Comparison of ENCODE assay signal across 13 cellular contexts in the genomic region with DNA sequence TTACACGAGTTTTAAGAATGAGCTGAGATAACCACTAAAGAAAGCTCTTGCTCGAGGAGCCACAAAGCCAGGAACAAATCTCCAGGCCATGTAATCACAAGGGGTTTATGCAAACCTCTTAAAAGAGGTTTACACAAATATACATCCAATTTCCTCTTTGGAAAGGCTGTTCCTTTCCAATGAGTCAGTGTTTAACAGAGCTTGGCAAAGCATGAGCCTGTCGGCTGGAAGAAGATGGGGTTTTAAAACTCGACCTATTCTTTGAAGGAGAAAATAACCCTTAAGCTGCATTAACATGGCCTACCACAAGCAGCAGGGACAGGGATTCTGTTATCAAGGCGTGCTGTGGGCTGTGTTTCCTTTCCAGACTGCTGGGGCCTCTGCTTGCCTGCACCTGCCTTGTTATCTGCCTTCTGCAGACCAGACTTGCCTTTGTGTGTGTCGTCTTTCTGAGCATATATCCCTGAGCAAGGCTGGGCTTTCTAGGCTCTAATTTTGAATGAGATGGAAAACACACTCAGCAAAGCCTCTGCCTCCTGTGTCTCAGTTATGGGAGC. TPM values are rescaled to one million over a fixed set of nuclear protein-coding genes. Genes with fewer than 3 reads are reported as not detected.
DNase-seq lines count a peak whose midpoint lies in the region; ATAC-seq, FAIRE-seq and TF ChIP-seq lines count a peak whose summit lies in the region.
"Had no signal": no experiment of that assay in that cellular context is flagged by ENCODE, and none has a peak within 500 bp of the region (broad histone marks: within the 10 kb centered on the region; RNA-seq: fewer than 3 reads in every experiment).

No MANE protein-coding gene starts in this region.

- WGBS in mesenchymal stem cell: 12% methylated on average over 6 of the region's 6 CpGs

- no peak overlapping the region for H3K4ac ChIP-seq in mesenchymal stem cell (ENCODE audit: low read depth in 1 of 2, low read length in 2 of 2)

- H3K4me3 Mint-ChIP-seq in CD8-positive, alpha-beta T cell: no peak overlapping the region
- H3K4me3 Mint-ChIP-seq in activated T-cell treated with anti-CD3 and anti-CD28 coated beads, Interleukin-2, amount 50 U/mL, for 4 hours: no peak overlapping the region
- H3K4me3 Mint-ChIP-seq: CD4-positive, alpha-beta memory T cell; naive B cell had no signal

- peak overlapping the region; percentile 29 for H3K9ac ChIP-seq in mesenchymal stem cell (ENCODE audit: low read length)

- DNase-seq in DMS153 treated with DMSO at 0.1 percent for 48 hours (lab: John Stamatoyannopoulos, UW; ENCODE audit: unreplicated experiment) (peak; percentile 52), NCI-H2107 treated with DMSO at 0.1 percent for 48 hours (lab: John Stamatoyannopoulos, UW; ENCODE audit: unreplicated experiment) (peak; percentile 60), choroid plexus epithelial cell (ENCODE audit: low read depth) (peak; percentile 25), mesenchymal stem cell (peak; percentile 63), UCSD-AML1 (lab: John Stamatoyannopoulos, UW; ENCODE audit: unreplicated experiment) (no peak), urothelium cell line (ENCODE audit: low spot score) (no peak)
- DNase-seq in CD8-positive, alpha-beta T cell: no peak
- DNase-seq in activated T-cell treated with anti-CD3 and anti-CD28 coated beads, Interleukin-2, amount 50 U/mL, for 4 hours: no peak
- DNase-seq: aorta; CD4-positive, alpha-beta memory T cell; naive B cell; NCI-H187 treated with DMSO at 0.1 percent for 48 hours; transverse colon had no signal

- H3K9me3 ChIP-seq in mesenchymal stem cell (ENCODE audit: control insufficient read depth, low read length): no peaks in the 10 kb centered on the region
- H3K9me3 ChIP-seq in CD8-positive, alpha-beta T cell (ENCODE audit: low read length): no peaks in the 10 kb centered on the region
- H3K9me3 ChIP-seq: transverse colon had no signal

- no peak overlapping the region for H4K91ac ChIP-seq in mesenchymal stem cell (ENCODE audit: low read length)

- no peak for FAIRE-seq in urothelium cell line (lab: Jason Lieb, UNC)

- H3K4me2 ChIP-seq in mesenchymal stem cell (ENCODE audit: low read length, poor library complexity, severe bottlenecking): no peak overlapping the region

- CTCF ChIA-PET in CD8-positive, alpha-beta T cell (lab: Charles Lee): interaction anchor here (5.6 kb wide), 1 partner anchor 9 kb away, joined by 35 read pairs; no protein-coding TSS in a partner anchor

- peaks cover 4% of the 10 kb centered on the region for H3K4me1 ChIP-seq in mesenchymal stem cell (ENCODE audit: control insufficient read depth, insufficient read depth, low read depth, low read length)
- peaks cover 4% of the 10 kb centered on the region for H3K4me1 ChIP-seq in CD8-positive, alpha-beta T cell (ENCODE audit: insufficient read depth, low read length)

- H3K27me3 Mint-ChIP-seq in CD8-positive, alpha-beta T cell (ENCODE audit: low read depth): no peaks in the 10 kb centered on the region
- peaks cover 3% of the 10 kb centered on the region for H3K27me3 Mint-ChIP-seq in activated T-cell treated with anti-CD3 and anti-CD28 coated beads, Interleukin-2, amount 50 U/mL, for 4 hours (ENCODE audit: low read depth)

- peak overlapping the region in 1 of 2 experiments; percentile 75 for H3K18ac ChIP-seq in mesenchymal stem cell (ENCODE audit: low read depth in 1 of 2, low read length in 2 of 2)

- no peaks in the 10 kb centered on the region for H3K27me3 ChIP-seq in mesenchymal stem cell (ENCODE audit: control insufficient read depth in 1 of 2, insufficient read depth in 1 of 2, low read length in 2 of 2)
- no peaks in the 10 kb centered on the region for H3K27me3 ChIP-seq in CD8-positive, alpha-beta T cell (ENCODE audit: insufficient read depth, low read length)
- H3K27me3 ChIP-seq: transverse colon had no signal

- H3K14ac ChIP-seq in mesenchymal stem cell (ENCODE audit: low read length in 2 of 2): no peak overlapping the region

- no peaks in the 10 kb centered on the region for H3K79me1 ChIP-seq in mesenchymal stem cell (replicated peaks; ENCODE audit: low read length, poor library complexity, severe bottlenecking)

- no peaks in the 10 kb centered on the region for H3K36me3 Mint-ChIP-seq in CD8-positive, alpha-beta T cell
- no peaks in the 10 kb centered on the region for H3K36me3 Mint-ChIP-seq in activated T-cell treated with anti-CD3 and anti-CD28 coated beads, Interleukin-2, amount 50 U/mL, for 4 hours (ENCODE audit: insufficient read depth)
- H3K36me3 Mint-ChIP-seq: CD4-positive, alpha-beta memory T cell; naive B cell had no signal

- no peaks in the 10 kb centered on the region for H3K9me3 Mint-ChIP-seq in CD8-positive, alpha-beta T cell
- no peaks in the 10 kb centered on the region for H3K9me3 Mint-ChIP-seq in activated T-cell treated with anti-CD3 and anti-CD28 coated beads, Interleukin-2, amount 50 U/mL, for 4 hours
- H3K9me3 Mint-ChIP-seq: CD4-positive, alpha-beta memory T cell; naive B cell had no signal

- H2AFZ ChIP-seq in mesenchymal stem cell (ENCODE audit: low read depth, low read length): no peak overlapping the region

- no peak for ATAC-seq in CD8-positive, alpha-beta T cell
- ATAC-seq in activated T-cell treated with anti-CD3 and anti-CD28 coated beads, Interleukin-2, amount 50 U/mL, for 4 hours: no peak

- no peak for TF ChIP-seq CTCF in choroid plexus epithelial cell (conservative IDR thresholded peaks at IDR 0.05; ENCODE audit: low read depth, low read length)
- TF ChIP-seq CTCF in CD8-positive, alpha-beta T cell (IDR thresholded peaks at IDR 0.05): no peak

- no peak overlapping the region for H3K23ac ChIP-seq in mesenchymal stem cell (ENCODE audit: low read length in 2 of 2)

- no peak overlapping the region for H2BK15ac ChIP-seq in mesenchymal stem cell (ENCODE audit: low read depth, poor library complexity, severe bottlenecking)

- peak overlapping the region; percentile 50 for H3K27ac ChIP-seq in mesenchymal stem cell (ENCODE audit: low read length, poor library complexity, severe bottlenecking)
- H3K27ac ChIP-seq in CD8-positive, alpha-beta T cell (ENCODE audit: low read depth, low read length): no peak overlapping the region
- H3K27ac ChIP-seq: transverse colon had no signal

- H4K8ac ChIP-seq in mesenchymal stem cell (ENCODE audit: low read length): no peak overlapping the region

- no peak overlapping the region for H2BK120ac ChIP-seq in mesenchymal stem cell (ENCODE audit: low read depth, low read length)

- peak overlapping the region in 1 of 2 experiments; percentile 29 for H2BK12ac ChIP-seq in mesenchymal stem cell (ENCODE audit: low read length in 2 of 2)

- peaks cover 7% of the 10 kb centered on the region for H3K4me1 Mint-ChIP-seq in CD8-positive, alpha-beta T cell (ENCODE audit: low read depth)
- peaks cover 2% of the 10 kb centered on the region for H3K4me1 Mint-ChIP-seq in activated T-cell treated with anti-CD3 and anti-CD28 coated beads, Interleukin-2, amount 50 U/mL, for 4 hours (ENCODE audit: low read depth)

- H3K4me3 ChIP-seq in choroid plexus epithelial cell (ENCODE audit: low read depth, low read length) (no peak overlapping the region), mesenchymal stem cell (ENCODE audit: insufficient read depth in 1 of 2, low read depth in 1 of 2, low read length in 2 of 2) (no peak overlapping the region)
- no peak overlapping the region for H3K4me3 ChIP-seq in CD8-positive, alpha-beta T cell (ENCODE audit: low read depth, low read length)
- H3K4me3 ChIP-seq: transverse colon had no signal

- H3K36me3 ChIP-seq in mesenchymal stem cell (ENCODE audit: control insufficient read depth in 1 of 2, insufficient read depth in 2 of 2, low read depth in 1 of 2, low read length in 2 of 2): no peaks in the 10 kb centered on the region
- H3K36me3 ChIP-seq in CD8-positive, alpha-beta T cell (ENCODE audit: insufficient read depth, low read length): no peaks in the 10 kb centered on the region
- H3K36me3 ChIP-seq: transverse colon had no signal

- no peak overlapping the region for H2BK5ac ChIP-seq in mesenchymal stem cell (ENCODE audit: low read depth, low read length, poor library complexity, severe bottlenecking)

- POLR2A ChIA-PET in CD8-positive, alpha-beta T cell (lab: Charles Lee): no interaction called here

- intact Hi-C loops in CD8-positive, alpha-beta T cell (cut with DNase I, micrococcal nuclease): no loop called here

- H3K27ac Mint-ChIP-seq in CD8-positive, alpha-beta T cell: no peak overlapping the region
- H3K27ac Mint-ChIP-seq: naive B cell had no signal

- H2AK5ac ChIP-seq in mesenchymal stem cell (ENCODE audit: low read length, severe bottlenecking): no peak overlapping the region

RNA-seq across cellular contexts. Expression of gene CYP2J2, which starts 40.6 kb away (rescaled TPM):
- 0.01 TPM for polyA plus RNA-seq in mesenchymal stem cell (2013, experiment 1 of 2)
- polyA plus RNA-seq in mesenchymal stem cell (2013, experiment 2 of 2): 0.01 TPM
- total RNA-seq in CD8-positive, alpha-beta T cell: under 1 TPM; 0.62 to 0.78 TPM
- 1 to 10 TPM in 2 of 3 donors, under 1 TPM in 1; 0.52 to 1.3 (median 1.1) TPM for total RNA-seq in activated T-cell treated with anti-CD3 and anti-CD28 coated beads, Interleukin-2, amount 50 U/mL, for 4 hours

Comparison
In these comparisons a context has a peak if more than half of its experiments do, and no peak if none do; other contexts are left out.
1. DNase-seq: peak in DMS153 treated with DMSO at 0.1 percent for 48 hours (single experiment), NCI-H2107 treated with DMSO at 0.1 percent for 48 hours (single experiment), choroid plexus epithelial cell (single experiment) and mesenchymal stem cell (single experiment); none in UCSD-AML1 (single experiment), CD8-positive, alpha-beta T cell (0 of 7), activated T-cell treated with anti-CD3 and anti-CD28 coated beads, Interleukin-2, amount 50 U/mL, for 4 hours (single experiment) and urothelium cell line (single experiment).